29 cellular contexts compared by ENCODE assay signal in the genomic region with DNA sequence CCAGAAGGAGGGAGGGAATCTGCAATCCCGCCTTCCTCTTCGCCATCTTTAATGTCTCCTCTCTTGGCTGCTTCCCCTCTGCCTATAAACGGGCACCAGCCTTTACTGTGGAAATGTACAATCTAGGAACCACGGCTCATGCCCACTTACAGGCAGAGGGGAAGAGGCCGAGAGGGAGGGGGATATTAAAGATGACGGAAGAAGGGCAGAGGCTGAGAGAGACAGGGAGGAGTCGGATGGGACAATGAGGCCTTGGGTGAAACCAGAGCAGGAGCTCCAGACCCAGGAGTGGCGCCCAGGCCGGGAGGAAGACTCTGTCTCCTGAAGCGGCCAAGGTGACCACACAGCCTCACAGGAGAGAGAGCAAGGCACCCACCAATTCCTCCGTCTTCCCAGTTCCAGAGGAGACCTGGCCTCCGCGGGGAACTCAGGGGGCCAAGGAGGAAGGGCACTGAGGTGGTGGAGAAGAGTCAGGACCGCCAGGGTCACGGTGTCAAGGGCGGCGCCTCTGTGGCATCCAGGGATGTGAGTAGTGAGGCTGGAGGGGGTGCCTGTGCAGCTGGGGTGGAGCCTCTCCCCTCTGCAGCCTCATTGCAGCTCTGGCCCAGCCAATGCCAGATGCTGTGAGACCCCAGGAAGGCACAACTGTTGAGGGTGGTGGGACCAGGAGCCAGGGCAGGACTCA.
"Had no signal": no experiment of that assay in that cellular context is flagged by ENCODE, and none has a peak within 500 bp of the region (broad histone marks: within the 10 kb centered on the region; RNA-seq: fewer than 3 reads in every experiment).

No MANE protein-coding gene starts in this region.

- ATAC-seq: activated CD8-positive, alpha-beta memory T cell treated with anti-CD3 and anti-CD28 coated beads, Interleukin-2, amount 10 ng/mL, durations not matched to agents 7 days and 5 days; activated naive CD8-positive, alpha-beta T cell treated with anti-CD3 and anti-CD28 coated beads, Interleukin-2, amount 50 U/mL, for 24 hours; Right ventricle myocardium inferior had no signal

- H3K9me3 Mint-ChIP-seq: activated CD4-positive, alpha-beta memory T cell treated with anti-CD3 and anti-CD28 coated beads, Interleukin-2, amount 10 ng/mL, durations not matched to agents 7 days and 5 days; activated naive CD4-positive, alpha-beta T cell treated with anti-CD3 and anti-CD28 coated beads, Interleukin-2, amount 10 ng/mL, durations not matched to agents 7 days and 5 days; activated naive CD8-positive, alpha-beta T cell treated with anti-CD3 and anti-CD28 coated beads, Interleukin-2, amount 50 U/mL, for 24 hours had no signal

- H3K36me3 ChIP-seq: brain microvascular endothelial cell, WERI-Rb-1 had no signal

- H2AFZ ChIP-seq: PC-9 had no signal

- H3K4me1 Mint-ChIP-seq: activated CD4-positive, alpha-beta memory T cell treated with anti-CD3 and anti-CD28 coated beads, Interleukin-2, amount 10 ng/mL, durations not matched to agents 7 days and 5 days; activated naive CD4-positive, alpha-beta T cell treated with anti-CD3 and anti-CD28 coated beads, Interleukin-2, amount 10 ng/mL, durations not matched to agents 7 days and 5 days; activated naive CD8-positive, alpha-beta T cell treated with anti-CD3 and anti-CD28 coated beads, Interleukin-2, amount 50 U/mL, for 24 hours had no signal

- H3K4me3 Mint-ChIP-seq: activated CD4-positive, alpha-beta memory T cell treated with anti-CD3 and anti-CD28 coated beads, Interleukin-2, amount 10 ng/mL, durations not matched to agents 7 days and 5 days; activated CD8-positive, alpha-beta memory T cell treated with anti-CD3 and anti-CD28 coated beads, Interleukin-2, amount 10 ng/mL, durations not matched to agents 7 days and 5 days; activated naive CD4-positive, alpha-beta T cell treated with anti-CD3 and anti-CD28 coated beads, Interleukin-2, amount 10 ng/mL, durations not matched to agents 7 days and 5 days; activated naive CD8-positive, alpha-beta T cell; activated naive CD8-positive, alpha-beta T cell treated with anti-CD3 and anti-CD28 coated beads, Interleukin-2, amount 50 U/mL, for 24 hours had no signal

- H3K27ac Mint-ChIP-seq: activated CD4-positive, alpha-beta memory T cell treated with anti-CD3 and anti-CD28 coated beads, Interleukin-2, amount 10 ng/mL, durations not matched to agents 7 days and 5 days; activated CD8-positive, alpha-beta memory T cell treated with anti-CD3 and anti-CD28 coated beads, Interleukin-2, amount 10 ng/mL, durations not matched to agents 7 days and 5 days; activated naive CD4-positive, alpha-beta T cell treated with anti-CD3 and anti-CD28 coated beads, Interleukin-2, amount 10 ng/mL, durations not matched to agents 7 days and 5 days; activated naive CD8-positive, alpha-beta T cell; activated naive CD8-positive, alpha-beta T cell treated with anti-CD3 and anti-CD28 coated beads, Interleukin-2, amount 50 U/mL, for 24 hours had no signal

- H3K36me3 Mint-ChIP-seq: activated CD8-positive, alpha-beta memory T cell treated with anti-CD3 and anti-CD28 coated beads, Interleukin-2, amount 10 ng/mL, durations not matched to agents 7 days and 5 days; activated naive CD4-positive, alpha-beta T cell treated with anti-CD3 and anti-CD28 coated beads, Interleukin-2, amount 10 ng/mL, durations not matched to agents 7 days and 5 days; activated naive CD8-positive, alpha-beta T cell had no signal

- H3K4me3 ChIP-seq: PC-9 had no signal

- DNase-seq: activated CD4-positive, alpha-beta memory T cell treated with anti-CD3 and anti-CD28 coated beads, Interleukin-2, amount 10 ng/mL, durations not matched to agents 7 days and 5 days; activated CD4-positive, alpha-beta T cell treated with anti-CD3 and anti-CD28 coated beads for 1 hour; activated CD4-positive, alpha-beta T cell treated with anti-CD3 and anti-CD28 coated beads for 48 hours; activated CD4-positive, CD25-positive, alpha-beta regulatory T cell; activated CD8-positive, alpha-beta memory T cell treated with anti-CD3 and anti-CD28 coated beads for 24 hours; activated CD8-positive, alpha-beta memory T cell treated with anti-CD3 and anti-CD28 coated beads, Interleukin-2, amount 10 ng/mL, durations not matched to agents 7 days and 5 days; activated CD8-positive, alpha-beta memory T cell treated with anti-CD3 and anti-CD28 coated beads, Interleukin-2, amount 50 U/mL, for 48 hours; activated effector memory CD4-positive, alpha-beta T cell treated with Interleukin-2 at 50 U/mL for 16 hours; activated naive CD4-positive, alpha-beta T cell treated with anti-CD3 and anti-CD28 coated beads, Interleukin-2, amount 10 ng/mL, durations not matched to agents 7 days and 5 days; activated naive CD8-positive, alpha-beta T cell treated with anti-CD3 and anti-CD28 coated beads, Interleukin-2, amount 50 U/mL, for 24 hours; activated T-cell treated with anti-CD3 and anti-CD28 coated beads, Interleukin-2, amount 50 U/mL, for 48 hours; anterior cingulate cortex; brain microvascular endothelial cell; central memory CD4-positive, alpha-beta T cell; Karpas-422; KBM-7; NCI-H1048; NCI-H1105 treated with DMSO at 0.1 percent for 48 hours; NCI-H1436 treated with DMSO at 0.1 percent for 48 hours; NCI-H1694 treated with DMSO at 0.1 percent for 48 hours; NCI-H2029; NCI-H345; NCI-H524 treated with DMSO at 0.1 percent for 48 hours; PC-9; T1000; WERI-Rb-1 had no signal

- H3K27ac ChIP-seq: brain microvascular endothelial cell, PC-9, RWPE1, WERI-Rb-1 had no signal

- H3K4me2 ChIP-seq: PC-9 had no signal
